In the genomic region with DNA sequence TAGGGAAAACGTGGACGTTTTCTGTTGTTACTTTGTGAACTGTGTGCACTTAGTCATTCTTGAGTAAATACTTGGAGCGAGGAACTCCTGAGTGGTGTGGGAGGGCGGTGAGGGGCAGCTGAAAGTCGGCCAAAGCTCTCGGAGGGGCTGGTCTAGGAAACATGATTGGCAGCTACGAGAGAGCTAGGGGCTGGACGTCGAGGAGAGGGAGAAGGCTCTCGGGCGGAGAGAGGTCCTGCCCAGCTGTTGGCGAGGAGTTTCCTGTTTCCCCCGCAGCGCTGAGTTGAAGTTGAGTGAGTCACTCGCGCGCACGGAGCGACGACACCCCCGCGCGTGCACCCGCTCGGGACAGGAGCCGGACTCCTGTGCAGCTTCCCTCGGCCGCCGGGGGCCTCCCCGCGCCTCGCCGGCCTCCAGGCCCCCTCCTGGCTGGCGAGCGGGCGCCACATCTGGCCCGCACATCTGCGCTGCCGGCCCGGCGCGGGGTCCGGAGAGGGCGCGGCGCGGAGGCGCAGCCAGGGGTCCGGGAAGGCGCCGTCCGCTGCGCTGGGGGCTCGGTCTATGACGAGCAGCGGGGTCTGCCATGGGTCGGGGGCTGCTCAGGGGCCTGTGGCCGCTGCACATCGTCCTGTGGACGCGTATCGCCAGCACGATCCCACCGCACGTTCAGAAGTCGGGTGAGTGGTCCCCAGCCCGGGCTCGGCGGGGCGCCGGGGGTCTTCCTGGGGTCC, we compare ENCODE assay signal across 8 cellular contexts. TPM values are rescaled to one million over a fixed set of nuclear protein-coding genes. Genes with fewer than 3 reads are reported as not detected.
DNase-seq lines count a peak whose midpoint lies in the region; ATAC-seq and TF ChIP-seq lines count a peak whose summit lies in the region.

TGFBR2 (plus strand) TSS at position 301 of the 731 bp plus-strand sequence; CDS start at position 584, 283 bp downstream.

- no peaks in the 10 kb centered on the region for H3K9me2 ChIP-seq in neural cell (ENCODE audit: insufficient read depth, low read length)

- no peaks in the 10 kb centered on the region for H3F3A ChIP-seq in neural cell (ENCODE audit: insufficient read depth, low read length, poor library complexity, severe bottlenecking)

- CTCF ChIA-PET in CD8-positive, alpha-beta memory T cell (lab: Charles Lee), result interaction anchor here (0.7 to 3.9 kb wide), 12 partner anchors 9 to 407 kb away, joined by 3 to 30 read pairs (median 4); no protein-coding TSS in a partner anchor

- H3K79me2 ChIP-seq in neural cell (replicated peaks; ENCODE audit: insufficient read depth, low read length), result no peaks in the 10 kb centered on the region

- no peaks in the 10 kb centered on the region for H4K20me1 ChIP-seq in neural cell (ENCODE audit: insufficient read depth)

- TF ChIP-seq CTCF in neural cell (IDR thresholded peaks at IDR 0.05; ENCODE audit: poor library complexity, severe bottlenecking), result no peak

- POLR2A ChIA-PET in CD8-positive, alpha-beta memory T cell (lab: Charles Lee), result interaction anchor here (0.7 to 3.0 kb wide), 13 partner anchors 10 to 926 kb away, joined by 3 to 18 read pairs (median 5); partner anchors contain the start of gene STT3B

- peak; percentile 76 for ATAC-seq in GM19455 (IDR thresholded peaks at IDR 0.05; ENCODE audit: unreplicated experiment)
- peak; percentile 88 for ATAC-seq in stimulated activated naive CD8-positive, alpha-beta T cell treated with anti-CD3 and anti-CD28 coated beads, Interleukin-15, amount 100 ng/mL, for 72 hours

- H3K27ac ChIP-seq in CD8-positive, alpha-beta memory T cell (ENCODE audit: low read depth, low read length), result peak within 1 kb of the TSS; percentile 78
- H3K27ac ChIP-seq in neural cell (ENCODE audit: low read length), result no peak within 1 kb of the TSS

- TF ChIP-seq RAD21 in neural cell (conservative IDR thresholded peaks at IDR 0.05), result no peak

- peaks cover 55% of the 10 kb centered on the region for H3K4me1 ChIP-seq in CD8-positive, alpha-beta memory T cell (ENCODE audit: insufficient read depth, low read length)

- no peaks in the 10 kb centered on the region for H3K27me3 Mint-ChIP-seq in CD8-positive, alpha-beta memory T cell
- H3K27me3 Mint-ChIP-seq in stimulated activated naive CD8-positive, alpha-beta T cell treated with anti-CD3 and anti-CD28 coated beads, Interleukin-15, amount 100 ng/mL, for 72 hours, result no peaks in the 10 kb centered on the region

- no peak within 1 kb of the TSS for H3K9ac ChIP-seq in neural cell (ENCODE audit: low read length)

- no peak for TF ChIP-seq EP300 in neural cell (conservative IDR thresholded peaks at IDR 0.05; ENCODE audit: poor library complexity, severe bottlenecking)

- H3K4me1 Mint-ChIP-seq in CD8-positive, alpha-beta memory T cell, result peaks cover 59 to 66% (median 60%) of the 10 kb centered on the region in 3 donors
- H3K4me1 Mint-ChIP-seq in stimulated activated naive CD8-positive, alpha-beta T cell treated with anti-CD3 and anti-CD28 coated beads, Interleukin-15, amount 100 ng/mL, for 72 hours, result peaks cover 51% of the 10 kb centered on the region

- peak within 1 kb of the TSS; percentile 85 to 99 (median 98) for H3K27ac Mint-ChIP-seq in CD8-positive, alpha-beta memory T cell
- H3K27ac Mint-ChIP-seq in stimulated activated naive CD8-positive, alpha-beta T cell treated with anti-CD3 and anti-CD28 coated beads, Interleukin-15, amount 100 ng/mL, for 72 hours, result peak within 1 kb of the TSS; percentile 99

- no peaks in the 10 kb centered on the region for H3K9me3 Mint-ChIP-seq in CD8-positive, alpha-beta memory T cell
- no peaks in the 10 kb centered on the region for H3K9me3 Mint-ChIP-seq in stimulated activated naive CD8-positive, alpha-beta T cell treated with anti-CD3 and anti-CD28 coated beads, Interleukin-15, amount 100 ng/mL, for 72 hours

- no peaks in the 10 kb centered on the region for H3K36me3 ChIP-seq in CD8-positive, alpha-beta memory T cell (ENCODE audit: insufficient read depth, low read length)
- no peaks in the 10 kb centered on the region for H3K36me3 ChIP-seq in neural cell (ENCODE audit: insufficient read depth, low read length)

- DNase-seq in CD8-positive, alpha-beta memory T cell, result peak; percentile 71 to 87 (median 76)
- DNase-seq in HK-2 (ENCODE audit: unreplicated experiment), result peak; percentile 92
- DNase-seq in SHP77 treated with DMSO at 0.1 percent for 48 hours (lab: John Stamatoyannopoulos, UW), result peak; percentile 19
- peak; percentile 73 for DNase-seq in activated effector memory CD4-positive, alpha-beta T cell treated with Interleukin-2 at 50 U/mL for 16 hours
- peak; percentile 98 for DNase-seq in fibroblast of the conjunctiva (ENCODE audit: low read depth)
- peak; percentile 88 to 93 for DNase-seq in stimulated activated naive CD8-positive, alpha-beta T cell treated with anti-CD3 and anti-CD28 coated beads, Interleukin-15, amount 100 ng/mL, for 72 hours

- H3K27me3 ChIP-seq in CD8-positive, alpha-beta memory T cell (ENCODE audit: insufficient read depth, low read length, poor library complexity, severe bottlenecking), result no peaks in the 10 kb centered on the region
- H3K27me3 ChIP-seq in neural cell (ENCODE audit: insufficient read depth, low read depth, low read length), result peaks cover 36% of the 10 kb centered on the region

- peak within 1 kb of the TSS; percentile 98 for H3K4me3 ChIP-seq in CD8-positive, alpha-beta memory T cell (ENCODE audit: low read length)
- peak within 1 kb of the TSS; percentile 70 for H3K4me3 ChIP-seq in neural cell (ENCODE audit: low read length)

- peaks cover 0 to 34% (median 4%) of the 10 kb centered on the region in 3 donors for H3K36me3 Mint-ChIP-seq in CD8-positive, alpha-beta memory T cell

- H3K4me3 Mint-ChIP-seq in CD8-positive, alpha-beta memory T cell, result peak within 1 kb of the TSS; percentile 92 to 99 (median 98)
- peak within 1 kb of the TSS; percentile 85 to 88 for H3K4me3 Mint-ChIP-seq in stimulated activated naive CD8-positive, alpha-beta T cell treated with anti-CD3 and anti-CD28 coated beads, Interleukin-15, amount 100 ng/mL, for 72 hours

- peak within 1 kb of the TSS; percentile 65 for H3K4me2 ChIP-seq in neural cell (ENCODE audit: low read length)

- H2AFZ ChIP-seq in neural cell (ENCODE audit: low read depth, low read length), result no peak within 1 kb of the TSS

- H3K9me3 ChIP-seq in CD8-positive, alpha-beta memory T cell (ENCODE audit: low read length), result no peaks in the 10 kb centered on the region
- no peaks in the 10 kb centered on the region for H3K9me3 ChIP-seq in neural cell (ENCODE audit: low read length)

TF ChIP-seq in neural cell, 6 proteins besides CTCF, POLR2A, EP300 and RAD21:
- TF ChIP-seq SMC3 (conservative IDR thresholded peaks at IDR 0.05; ENCODE audit: poor library complexity), result no peak

RNA-seq across cellular contexts. Expression of gene TGFBR2, which starts in this region (rescaled TPM):
- total RNA-seq in CD8-positive, alpha-beta memory T cell, result 10 to 100 TPM; 55.3 to 56.3 TPM
- polyA plus RNA-seq in CD8-positive, alpha-beta memory T cell, result 108 TPM
- polyA plus RNA-seq in neural cell, result 0.22 TPM in 1 of 2 replicates, not detected in the other
- polyA minus RNA-seq in neural cell, result not detected in 2 replicates

Comparison
In these comparisons a context has a peak if more than half of its experiments do, and no peak if none do; other contexts are left out.
1. RNA of gene TGFBR2 (polyA plus RNA-seq): 108 TPM in CD8-positive, alpha-beta memory T cell (single experiment); 0.22 TPM in neural cell; every median in the first group is over 10 times any median in the second.
2. DNase-seq: peak in every context shown above with its lines; median percentile 98 in fibroblast of the conjunctiva; 92 in HK-2; 90 in stimulated activated naive CD8-positive, alpha-beta T cell treated with anti-CD3 and anti-CD28 coated beads, Interleukin-15, amount 100 ng/mL, for 72 hours; 76 in CD8-positive, alpha-beta memory T cell; 73 in activated effector memory CD4-positive, alpha-beta T cell treated with Interleukin-2 at 50 U/mL for 16 hours; 19 in SHP77 treated with DMSO at 0.1 percent for 48 hours.